ENCODE assay signal across 25 cellular contexts in genomic region chr1:153000294-153000693, GRCh38. TPM values are rescaled to one million over a fixed set of nuclear protein-coding genes. Genes with fewer than 3 reads are reported as not detected.
DNase-seq lines count a peak whose midpoint lies in the region; ATAC-seq, FAIRE-seq and TF ChIP-seq lines count a peak whose summit lies in the region.
"Had no signal": no experiment of that assay in that cellular context is flagged by ENCODE, and none has a peak within 500 bp of the region (broad histone marks: within the 10 kb centered on the region; RNA-seq: fewer than 3 reads in every experiment).

No MANE protein-coding gene starts in this region.

- H3K9me3 ChIP-seq in mammary epithelial cell (replicated peaks; ENCODE audit: insufficient read depth, low read length), result no peaks in the 10 kb centered on the region
- H3K9me3 ChIP-seq in keratinocyte (ENCODE audit: control insufficient read depth, low read depth, low read length), result no peaks in the 10 kb centered on the region
- H3K9me3 ChIP-seq in vagina, result no peaks in the 10 kb centered on the region
- H3K9me3 ChIP-seq: SK-N-SH had no signal

- dilution Hi-C loops in mammary epithelial cell (cut with HindIII; ENCODE audit: low sequenced_read_pairs), result no loop called here
- dilution Hi-C loops in keratinocyte (cut with MboI; ENCODE audit: extremely low pct_ligation_motif_present, low sequenced_read_pairs), result no loop called here

- DNase-seq in LoVo (ENCODE audit: low spot score), result peak; percentile 22
- DNase-seq in mammary epithelial cell, result peak; percentile 54
- DNase-seq in keratinocyte (ENCODE audit: low read depth, low spot score), result no peak
- DNase-seq in vagina (ENCODE audit: extremely low spot score in 2 of 2), result no peak
- no peak for DNase-seq in KG1 (lab: John Stamatoyannopoulos, UW)
- no peak for DNase-seq in SHP77 (lab: John Stamatoyannopoulos, UW)
- DNase-seq: ACHN; DMS 273 treated with DMSO at 0.1 percent for 48 hours; DND-41; H7; HFFc6; IMR-90; Kasumi-1; NCI-H1092 treated with DMSO at 0.1 percent for 48 hours; NCI-H2081; NK-92 treated with Interleukin-12 subunit alpha and Interleukin-12 subunit beta, amount 100 ng/mL, for 24 hours; Right ventricle myocardium superior; SK-N-SH had no signal

- peak; percentile 85 for FAIRE-seq in keratinocyte (lab: Jason Lieb, UNC)
- FAIRE-seq: G401.6, HTR-8/SVneo had no signal

- no peaks in the 10 kb centered on the region for H3K79me2 ChIP-seq in mammary epithelial cell (ENCODE audit: insufficient read depth, low read length)
- H3K79me2 ChIP-seq in keratinocyte (ENCODE audit: control insufficient read depth, insufficient read depth, low read length), result no peaks in the 10 kb centered on the region

- H2AFZ ChIP-seq in mammary epithelial cell (ENCODE audit: low read depth, low read length), result peak overlapping the region; percentile 33
- H2AFZ ChIP-seq in keratinocyte (ENCODE audit: control insufficient read depth, low read length), result peak overlapping the region; percentile 33

- H3K4me1 ChIP-seq in mammary epithelial cell (ENCODE audit: insufficient read depth, low read length), result peaks cover 9% of the 10 kb centered on the region
- H3K4me1 ChIP-seq in keratinocyte (ENCODE audit: control insufficient read depth, extremely low read depth, insufficient read depth, low read length), result peaks cover 14% of the 10 kb centered on the region
- H3K4me1 ChIP-seq in vagina, result no peaks in the 10 kb centered on the region

- no TSS peak for BruUV-seq in mammary epithelial cell (replicated peaks; lab: Mats Ljungman, UMichigan)

- no peak overlapping the region for H3K4me2 ChIP-seq in mammary epithelial cell (ENCODE audit: insufficient read depth, low read depth, low read length)
- no peak overlapping the region for H3K4me2 ChIP-seq in keratinocyte (ENCODE audit: control insufficient read depth, extremely low read depth, insufficient read depth, low read depth, low read length)
- H3K4me2 ChIP-seq: SK-N-SH had no signal

- no peak for TF ChIP-seq POLR2A in vagina (IDR thresholded peaks at IDR 0.05)

- intact Hi-C loops in mammary epithelial cell (cut with micrococcal nuclease), result no loop called here
- intact Hi-C loops in vagina (cut with DNase I), result no loop called here

- ATAC-seq in GM18873 (IDR thresholded peaks at IDR 0.05; ENCODE audit: low FRiP score, unreplicated experiment), result no peak

- 100% methylated on average over 1 of the region's 1 CpG for WGBS in mammary epithelial cell (ENCODE audit: low coverage, missing lambda C conversion rate)

- no peak overlapping the region for H3K9ac ChIP-seq in mammary epithelial cell (ENCODE audit: insufficient read depth, low read length)
- no peak overlapping the region for H3K9ac ChIP-seq in keratinocyte (ENCODE audit: control insufficient read depth, extremely low read depth, insufficient read depth, low read length)
- H3K9ac ChIP-seq: SK-N-SH had no signal

- H4K20me1 ChIP-seq in mammary epithelial cell (ENCODE audit: insufficient read depth, low read length) (no peaks in the 10 kb centered on the region), keratinocyte (ENCODE audit: control insufficient read depth, extremely low read depth, insufficient read depth, low read length) (no peaks in the 10 kb centered on the region)

- H3K36me3 ChIP-seq in mammary epithelial cell (ENCODE audit: insufficient read depth, low read length), result no peaks in the 10 kb centered on the region
- no peaks in the 10 kb centered on the region for H3K36me3 ChIP-seq in keratinocyte (ENCODE audit: control insufficient read depth in 2 of 2, extremely low read depth in 1 of 2, insufficient read depth in 2 of 2, low read length in 2 of 2)
- H3K36me3 ChIP-seq in vagina, result no peaks in the 10 kb centered on the region

- H3K27me3 ChIP-seq in mammary epithelial cell (ENCODE audit: insufficient read depth, low read length) (no peaks in the 10 kb centered on the region), keratinocyte (ENCODE audit: control insufficient read depth, extremely low read depth, insufficient read depth, low read length) (no peaks in the 10 kb centered on the region), vagina (no peaks in the 10 kb centered on the region)

- H3K9me1 ChIP-seq in keratinocyte (ENCODE audit: control insufficient read depth, extremely low read depth, insufficient read depth, low read length), result no peaks in the 10 kb centered on the region

- in situ Hi-C loops in mammary epithelial cell (cut with MboI; ENCODE audit: low sequenced_read_pairs in 2 of 2), result no loop called here

- H3K4me3 ChIP-seq in mammary epithelial cell (replicated peaks in 1 of 3; ENCODE audit: insufficient read depth in 1 of 3, low read depth in 2 of 3, low read length in 3 of 3), result no peak overlapping the region
- H3K4me3 ChIP-seq in keratinocyte (ENCODE audit: control insufficient read depth in 2 of 3, extremely low read depth in 1 of 3, insufficient read depth in 2 of 3, low read depth in 1 of 3, low read length in 3 of 3), result no peak overlapping the region
- H3K4me3 ChIP-seq in vagina, result no peak overlapping the region

- CTCF ChIA-PET in mammary epithelial cell (lab: Charles Lee; ENCODE audit: low non-redundant PET), result interaction anchor here (0.6 kb wide), 1 partner anchor 33 kb away, joined by 3 read pairs; no protein-coding TSS in a partner anchor

- H3K27ac ChIP-seq in mammary epithelial cell (ENCODE audit: insufficient read depth, low read depth, low read length) (no peak overlapping the region), keratinocyte (ENCODE audit: control insufficient read depth, insufficient read depth, low read length) (no peak overlapping the region), vagina (peak overlapping the region; percentile 24)
- H3K27ac ChIP-seq: C4-2B, HL-60 had no signal

- TF ChIP-seq CTCF in mammary epithelial cell (conservative IDR thresholded peaks at IDR 0.05 in 1 of 2, IDR thresholded peaks at IDR 0.05 in 1 of 2; ENCODE audit: extremely low read depth in 1 of 2, insufficient read depth in 1 of 2, low read depth in 1 of 2, low read length in 2 of 2), result no peak
- TF ChIP-seq CTCF in keratinocyte (optimal IDR thresholded peaks at IDR 0.05 in 1 of 3, IDR thresholded peaks at IDR 0.05 in 1 of 3, conservative IDR thresholded peaks at IDR 0.05 in 1 of 3; ENCODE audit: extremely low read depth in 1 of 3, insufficient read depth in 2 of 3, low read length in 3 of 3), result no peak
- no peak for TF ChIP-seq CTCF in vagina (IDR thresholded peaks at IDR 0.05)

RNA-seq across cellular contexts. Expression of gene SPRR3, which starts 1.3 kb away (rescaled TPM):
- total RNA-seq in mammary epithelial cell, result not detected
- polyA plus RNA-seq in mammary epithelial cell, result 0.09 TPM
- polyA minus RNA-seq in mammary epithelial cell, result not detected
- polyA plus RNA-seq in keratinocyte, result 2.9 to 8.3 TPM (median 5.4 TPM) in 3 replicates
- polyA plus RNA-seq in keratinocyte (2011; ENCODE audit: low read depth), result 90.3 TPM
- 14.4 and 41.9 TPM in 2 replicates for polyA plus RNA-seq in keratinocyte (2011; cell fraction: cytosol; rRNA removed)
- polyA plus RNA-seq in keratinocyte (2011; cell fraction: nucleus; rRNA removed), result 20.8 and 30.1 TPM in 2 replicates
- polyA plus RNA-seq in keratinocyte (2012; ENCODE audit: low replicate concordance), result 3.3 and 166 TPM in 2 replicates
- polyA minus RNA-seq in keratinocyte, result 3.8 to 9.5 TPM (median 4.9 TPM) in 3 replicates
- polyA minus RNA-seq in keratinocyte (2011; cell fraction: cytosol; rRNA and poly(A)+ RNA removed), result 4.8 TPM
- 7.8 and 12.8 TPM in 2 replicates for polyA minus RNA-seq in keratinocyte (2011; cell fraction: nucleus; rRNA and poly(A)+ RNA removed)
- total RNA-seq in vagina, result 1,163 TPM
- total RNA-seq: H7, HFFc6, IMR-90, NCI-H460, OCI-LY7, Right ventricle myocardium superior had no signal
- polyA plus RNA-seq: IMR-90, SK-N-SH had no signal

RNA-seq across cellular contexts. Expression of gene SPRR1A, which starts 16.4 kb away (rescaled TPM):
- total RNA-seq in mammary epithelial cell, result 1 to 10 TPM in 1 of 2 donors, not detected in 1; 5.2 TPM
- polyA plus RNA-seq in mammary epithelial cell, result not detected
- not detected for polyA minus RNA-seq in mammary epithelial cell
- polyA plus RNA-seq in keratinocyte, result 5.5 to 35.0 TPM (median 18.0 TPM) in 3 replicates
- 1,090 TPM for polyA plus RNA-seq in keratinocyte (2011; ENCODE audit: low read depth)
- 24.5 and 51.7 TPM in 2 replicates for polyA plus RNA-seq in keratinocyte (2011; cell fraction: cytosol; rRNA removed)
- 12.1 and 39.9 TPM in 2 replicates for polyA plus RNA-seq in keratinocyte (2011; cell fraction: nucleus; rRNA removed)
- polyA plus RNA-seq in keratinocyte (2012; ENCODE audit: low replicate concordance), result 112 and 1,553 TPM in 2 replicates
- polyA minus RNA-seq in keratinocyte, result 8.6 to 24.4 TPM (median 17.2 TPM) in 3 replicates
- polyA minus RNA-seq in keratinocyte (2011; cell fraction: cytosol; rRNA and poly(A)+ RNA removed), result 34.3 TPM
- polyA minus RNA-seq in keratinocyte (2011; cell fraction: nucleus; rRNA and poly(A)+ RNA removed), result 10.3 and 12.9 TPM in 2 replicates
- 109 TPM for total RNA-seq in vagina
- total RNA-seq: H7, HFFc6, IMR-90, NCI-H460, OCI-LY7, Right ventricle myocardium superior had no signal
- polyA plus RNA-seq: IMR-90, SK-N-SH had no signal

RNA-seq across cellular contexts. Expression of gene SPRR4, which starts 29.8 kb away (rescaled TPM):
- total RNA-seq in mammary epithelial cell, result not detected
- 0.11 TPM for polyA plus RNA-seq in mammary epithelial cell
- not detected for polyA minus RNA-seq in mammary epithelial cell
- 1.7 to 4.8 TPM (median 1.9 TPM) in 3 replicates for polyA plus RNA-seq in keratinocyte
- polyA plus RNA-seq in keratinocyte (2011; ENCODE audit: low read depth), result 4.1 TPM
- polyA plus RNA-seq in keratinocyte (2011; cell fraction: cytosol; rRNA removed), result 1.9 and 6.8 TPM in 2 replicates
- 3.0 and 3.1 TPM in 2 replicates for polyA plus RNA-seq in keratinocyte (2011; cell fraction: nucleus; rRNA removed)
- 2.0 and 55.7 TPM in 2 replicates for polyA plus RNA-seq in keratinocyte (2012; ENCODE audit: low replicate concordance)
- 1.1 to 6.2 TPM (median 1.4 TPM) in 3 replicates for polyA minus RNA-seq in keratinocyte
- not detected for polyA minus RNA-seq in keratinocyte (2011; cell fraction: cytosol; rRNA and poly(A)+ RNA removed)
- 0.95 TPM in 1 of 2 replicates, not detected in the other for polyA minus RNA-seq in keratinocyte (2011; cell fraction: nucleus; rRNA and poly(A)+ RNA removed)
- total RNA-seq in vagina, result not detected
- total RNA-seq: H7, HFFc6, IMR-90, NCI-H460, OCI-LY7, Right ventricle myocardium superior had no signal
- polyA plus RNA-seq: IMR-90, SK-N-SH had no signal

RNA-seq across cellular contexts. Expression of gene SPRR1B, which starts 30.7 kb away (rescaled TPM):
- total RNA-seq in mammary epithelial cell, result 100 to 1,000 TPM in 1 of 2 donors, not detected in 1; 328 TPM
- polyA plus RNA-seq in mammary epithelial cell, result 168 TPM
- 62.4 TPM for polyA minus RNA-seq in mammary epithelial cell
- polyA plus RNA-seq in keratinocyte, result 253 to 503 TPM (median 436 TPM) in 3 replicates
- 1,039 TPM for polyA plus RNA-seq in keratinocyte (2011; ENCODE audit: low read depth)
- 910 and 1,063 TPM in 2 replicates for polyA plus RNA-seq in keratinocyte (2011; cell fraction: cytosol; rRNA removed)
- polyA plus RNA-seq in keratinocyte (2011; cell fraction: nucleus; rRNA removed), result 420 and 493 TPM in 2 replicates
- 765 and 6,417 TPM in 2 replicates for polyA plus RNA-seq in keratinocyte (2012; ENCODE audit: low replicate concordance)
- polyA minus RNA-seq in keratinocyte, result 102 to 239 TPM (median 208 TPM) in 3 replicates
- 151 TPM for polyA minus RNA-seq in keratinocyte (2011; cell fraction: cytosol; rRNA and poly(A)+ RNA removed)
- 69.7 and 77.7 TPM in 2 replicates for polyA minus RNA-seq in keratinocyte (2011; cell fraction: nucleus; rRNA and poly(A)+ RNA removed)
- 216 TPM for total RNA-seq in vagina
- total RNA-seq: H7, HFFc6, IMR-90, NCI-H460, OCI-LY7, Right ventricle myocardium superior had no signal
- polyA plus RNA-seq: IMR-90, SK-N-SH had no signal

RNA-seq across cellular contexts. Expression of gene SPRR2D, which starts 40.6 kb away (rescaled TPM):
- total RNA-seq in mammary epithelial cell, result 10 to 100 TPM in 1 of 2 donors, not detected in 1; 13.8 TPM
- polyA plus RNA-seq in mammary epithelial cell, result 1.2 TPM
- polyA minus RNA-seq in mammary epithelial cell, result not detected
- polyA plus RNA-seq in keratinocyte, result 6.6 to 29.4 TPM (median 13.4 TPM) in 3 replicates
- 108 TPM for polyA plus RNA-seq in keratinocyte (2011; ENCODE audit: low read depth)
- polyA plus RNA-seq in keratinocyte (2011; cell fraction: cytosol; rRNA removed), result 28.4 and 78.1 TPM in 2 replicates
- polyA plus RNA-seq in keratinocyte (2011; cell fraction: nucleus; rRNA removed), result 9.2 and 21.7 TPM in 2 replicates
- polyA plus RNA-seq in keratinocyte (2012; ENCODE audit: low replicate concordance), result 41.8 and 1,822 TPM in 2 replicates
- polyA minus RNA-seq in keratinocyte, result 12.6 to 23.0 TPM (median 13.5 TPM) in 3 replicates
- polyA minus RNA-seq in keratinocyte (2011; cell fraction: cytosol; rRNA and poly(A)+ RNA removed), result 5.9 TPM
- 4.9 and 10.1 TPM in 2 replicates for polyA minus RNA-seq in keratinocyte (2011; cell fraction: nucleus; rRNA and poly(A)+ RNA removed)
- total RNA-seq in vagina, result 49.6 TPM
- total RNA-seq: H7, HFFc6, IMR-90, NCI-H460, OCI-LY7, Right ventricle myocardium superior had no signal
- polyA plus RNA-seq: IMR-90, SK-N-SH had no signal

Comparison
In these comparisons a context has a peak if more than half of its experiments do, and no peak if none do; other contexts are left out.
1. DNase-seq: peak in LoVo (single experiment) and mammary epithelial cell (single experiment); none in keratinocyte (single experiment), vagina (0 of 2), KG1 (single experiment) and SHP77 (0 of 2).
2. RNA of gene SPRR3, which starts 1.3 kb away (total RNA-seq): 1,163 TPM in vagina (single experiment); not detected in mammary epithelial cell; every median in the first group is over 1,000 times any median in the second.
3. RNA of gene SPRR1A, which starts 16.4 kb away (total RNA-seq): 109 TPM in vagina (single experiment); 5.2 TPM in mammary epithelial cell; every median in the first group is over 10 times any median in the second.